Comparison of ENCODE assay signal across 9 cellular contexts in genomic region chr11:57475671-57476222, GRCh38. TPM values are rescaled to one million over a fixed set of nuclear protein-coding genes. Genes with fewer than 3 reads are reported as not detected.
A peak's percentile ranks its signal among the peaks of the same experiment; 100 is the strongest.
DNase-seq lines count a peak whose midpoint lies in the region; ATAC-seq and TF ChIP-seq lines count a peak whose summit lies in the region.
"Had no signal": no experiment of that assay in that cellular context is flagged by ENCODE, and none has a peak within 500 bp of the region (broad histone marks: within the 10 kb centered on the region; RNA-seq: fewer than 3 reads in every experiment).

No MANE protein-coding gene starts in this region.

- peak overlapping the region; percentile 61 for H3K4me3 ChIP-seq in PC-3 (ENCODE audit: low read length)
- H3K4me3 ChIP-seq in hepatocyte: no peak overlapping the region

- DNase-seq in GM20000 (ENCODE audit: low spot score) (peak; percentile 73), PC-3 (no peak), hepatocyte (ENCODE audit: low spot score) (no peak), hypothalamus (lab: John Stamatoyannopoulos, UW) (no peak), NCI-H1436 treated with DMSO at 0.1 percent for 48 hours (lab: John Stamatoyannopoulos, UW) (no peak)
- DNase-seq in stimulated activated naive B cell treated with anti-CD40 and anti-IgM and Interleukin-4, amounts not matched to agents 10 μg/mL and 1 μg/mL and 100 μg/mL, for 72 hours: no peak
- DNase-seq: NCI-H82 had no signal

- H3K9me3 ChIP-seq in PC-3 (ENCODE audit: low read length): no peaks in the 10 kb centered on the region
- H3K9me3 ChIP-seq in hepatocyte (ENCODE audit: low read depth): no peaks in the 10 kb centered on the region

- no peaks in the 10 kb centered on the region for H3F3A ChIP-seq in PC-3 (ENCODE audit: low read length, unreplicated experiment)

- peak overlapping the region; percentile 16 for H3K27ac Mint-ChIP-seq in stimulated activated naive B cell treated with anti-CD40 and anti-IgM and Interleukin-4, amounts not matched to agents 10 μg/mL and 1 μg/mL and 100 μg/mL, for 72 hours

- peaks cover 33 to 60% of the 10 kb centered on the region in 2 donors for H3K4me1 Mint-ChIP-seq in stimulated activated naive B cell treated with anti-CD40 and anti-IgM and Interleukin-4, amounts not matched to agents 10 μg/mL and 1 μg/mL and 100 μg/mL, for 72 hours

- CTCF ChIA-PET in PC-3 (lab: Charles Lee): interaction anchor here (0.5 to 1.4 kb wide), 3 partner anchors 18 to 130 kb away, joined by 4 to 11 read pairs (median 7); no protein-coding TSS in a partner anchor

- H3K27me3 ChIP-seq in PC-3 (ENCODE audit: low read length) (no peaks in the 10 kb centered on the region), hepatocyte (peaks cover 59% of the 10 kb centered on the region)

- BruUV-seq in PC-3 (replicated peaks; lab: Mats Ljungman, UMichigan): TSS peak; percentile 29

- H3K79me2 ChIP-seq in PC-3 (ENCODE audit: low read length) (no peaks in the 10 kb centered on the region), hepatocyte (no peaks in the 10 kb centered on the region)

- ATAC-seq in PC-3 (no peak), HG03354 (IDR thresholded peaks at IDR 0.05; ENCODE audit: poor library complexity, severe bottlenecking, unreplicated experiment) (no peak)
- peak; percentile 38 to 45 for ATAC-seq in stimulated activated naive B cell treated with anti-CD40 and anti-IgM and Interleukin-4, amounts not matched to agents 10 μg/mL and 1 μg/mL and 100 μg/mL, for 72 hours (replicated peaks)
- ATAC-seq: HCT116 had no signal

- H2AFZ ChIP-seq in PC-3 (ENCODE audit: low read length) (peak overlapping the region; percentile 84), hepatocyte (peak overlapping the region; percentile 63)

- peaks cover 23 to 29% of the 10 kb centered on the region in 2 donors for H3K27me3 Mint-ChIP-seq in stimulated activated naive B cell treated with anti-CD40 and anti-IgM and Interleukin-4, amounts not matched to agents 10 μg/mL and 1 μg/mL and 100 μg/mL, for 72 hours

- H3K36me3 Mint-ChIP-seq in stimulated activated naive B cell treated with anti-CD40 and anti-IgM and Interleukin-4, amounts not matched to agents 10 μg/mL and 1 μg/mL and 100 μg/mL, for 72 hours: no peaks in the 10 kb centered on the region

- no peaks in the 10 kb centered on the region for H3K36me3 ChIP-seq in PC-3 (ENCODE audit: low read depth, low read length)
- no peaks in the 10 kb centered on the region for H3K36me3 ChIP-seq in hepatocyte (replicated peaks; ENCODE audit: insufficient read depth, low read depth)

- H3K4me2 ChIP-seq in PC-3 (ENCODE audit: low read length): peak overlapping the region; percentile 83
- peak overlapping the region; percentile 91 for H3K4me2 ChIP-seq in hepatocyte

- intact Hi-C loops in PC-3 (cut with micrococcal nuclease): loop anchor here (5.0 kb wide), 1 partner anchor 52 kb away; no protein-coding TSS in a partner anchor

- peak overlapping the region; percentile 81 to 82 for H3K4me3 Mint-ChIP-seq in stimulated activated naive B cell treated with anti-CD40 and anti-IgM and Interleukin-4, amounts not matched to agents 10 μg/mL and 1 μg/mL and 100 μg/mL, for 72 hours

- H3K9ac ChIP-seq in PC-3 (ENCODE audit: low read length): peak overlapping the region; percentile 45

- TF ChIP-seq CTCF in GM20000 (IDR thresholded peaks at IDR 0.05; ENCODE audit: extremely low read depth, missing control alignments) (no peak), PC-3 (conservative IDR thresholded peaks at IDR 0.05; ENCODE audit: low read depth, low read length) (no peak), hepatocyte (IDR thresholded peaks at IDR 0.05; ENCODE audit: poor library complexity) (no peak)

- 40% methylated on average over 12 of the region's 12 CpGs for WGBS in hepatocyte (ENCODE audit: low lambda C conversion rate, missing lambda C conversion rate)

- no peak overlapping the region for H3K27ac ChIP-seq in PC-3 (ENCODE audit: low read length)
- no peak overlapping the region for H3K27ac ChIP-seq in hepatocyte

- POLR2A ChIA-PET in PC-3 (lab: Charles Lee; ENCODE audit: unreplicated experiment): interaction anchor here (0.6 to 0.7 kb wide), 2 partner anchors 83 to 797 kb away, joined by 3 to 7 read pairs; no protein-coding TSS in a partner anchor

- H4K20me1 ChIP-seq in PC-3 (ENCODE audit: low read length) (no peaks in the 10 kb centered on the region), hepatocyte (ENCODE audit: insufficient read depth, poor library complexity, severe bottlenecking) (no peaks in the 10 kb centered on the region)

- peaks cover 29% of the 10 kb centered on the region for H3K4me1 ChIP-seq in PC-3 (ENCODE audit: insufficient read depth, low read length)
- H3K4me1 ChIP-seq in hepatocyte (ENCODE audit: insufficient read depth): peaks cover 10% of the 10 kb centered on the region

- H3K9me3 Mint-ChIP-seq in stimulated activated naive B cell treated with anti-CD40 and anti-IgM and Interleukin-4, amounts not matched to agents 10 μg/mL and 1 μg/mL and 100 μg/mL, for 72 hours: no peaks in the 10 kb centered on the region

- no peaks in the 10 kb centered on the region for H3K9me2 ChIP-seq in PC-3 (replicated peaks; ENCODE audit: low read length)
- H3K9me2 ChIP-seq in hepatocyte (replicated peaks; ENCODE audit: insufficient read depth): no peaks in the 10 kb centered on the region

RNA-seq across cellular contexts. Expression of gene RTN4RL2, which starts 15.4 kb away (rescaled TPM):
- 3.5 and 6.5 TPM in 2 replicates for total RNA-seq in PC-3 (2014; rRNA removed)
- total RNA-seq in hepatocyte: 1.4 and 2.4 TPM in 2 replicates
- polyA plus RNA-seq in hepatocyte: 5.8 and 10.6 TPM in 2 replicates

RNA-seq across cellular contexts. Expression of gene SLC43A1, which starts 39.8 kb away (rescaled TPM):
- total RNA-seq in PC-3 (2014; rRNA removed) (7.4 and 12.4 TPM in 2 replicates), hepatocyte (40.4 and 42.2 TPM in 2 replicates)
- polyA plus RNA-seq in hepatocyte: 23.4 and 39.5 TPM in 2 replicates

RNA-seq across cellular contexts. Expression of gene SLC43A3, which starts 48.8 kb away (rescaled TPM):
- total RNA-seq in PC-3 (2014; rRNA removed) (31.3 and 35.0 TPM in 2 replicates), hepatocyte (10.5 and 19.3 TPM in 2 replicates)
- 13.5 and 20.7 TPM in 2 replicates for polyA plus RNA-seq in hepatocyte

RNA-seq across cellular contexts. Expression of gene TIMM10, which starts 54.8 kb away (rescaled TPM):
- total RNA-seq in PC-3 (2014; rRNA removed) (233 and 313 TPM in 2 replicates), hepatocyte (23.3 and 31.2 TPM in 2 replicates)
- polyA plus RNA-seq in hepatocyte: 84.0 and 99.4 TPM in 2 replicates

Comparison
In these comparisons a context has a peak if more than half of its experiments do, and no peak if none do; other contexts are left out.
1. ATAC-seq: peak in stimulated activated naive B cell treated with anti-CD40 and anti-IgM and Interleukin-4, amounts not matched to agents 10 μg/mL and 1 μg/mL and 100 μg/mL, for 72 hours (2 of 2); none in PC-3 (single experiment) and HG03354 (single experiment).